Comparison of ENCODE assay signal across 18 cellular contexts in the genomic region with DNA sequence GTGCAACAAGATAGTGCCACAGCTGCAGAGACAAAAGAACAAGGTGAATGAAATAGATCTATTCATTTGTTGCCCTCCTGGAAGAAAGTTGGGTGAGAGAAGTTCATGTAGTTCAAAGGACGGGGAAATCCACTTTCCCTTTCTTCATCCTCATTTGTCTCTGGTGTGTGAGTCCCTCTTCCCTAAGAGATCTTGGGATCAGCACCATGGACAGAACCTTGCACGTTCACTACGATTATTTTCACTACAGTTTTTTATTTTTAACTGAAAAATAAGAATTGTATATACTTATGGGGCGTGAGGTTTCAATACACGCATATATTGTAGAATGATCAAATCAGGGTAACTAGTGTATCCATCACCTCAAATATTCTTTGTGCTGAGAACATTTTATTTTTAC. TPM values are rescaled to one million over a fixed set of nuclear protein-coding genes. Genes with fewer than 3 reads are reported as not detected.
DNase-seq lines count a peak whose midpoint lies in the region; ATAC-seq and TF ChIP-seq lines count a peak whose summit lies in the region.
"Had no signal": no experiment of that assay in that cellular context is flagged by ENCODE, and none has a peak within 500 bp of the region (broad histone marks: within the 10 kb centered on the region; RNA-seq: fewer than 3 reads in every experiment).

No MANE protein-coding gene starts in this region.

- H3K4me1 ChIP-seq in GM23248 (ENCODE audit: insufficient read depth) = no peaks in the 10 kb centered on the region
- H3K4me1 ChIP-seq: BLaER1 treated with 17β-estradiol and CSF1 and Interleukin-3, amounts not matched to agents 10 nM and 100 nM; right atrium auricular region; suprapubic skin had no signal

- no peak overlapping the region for H3K9ac ChIP-seq in GM23248
- H3K9ac ChIP-seq: BLaER1 treated with 17β-estradiol and CSF1 and Interleukin-3, amounts not matched to agents 10 nM and 100 nM had no signal

- H3K36me3 ChIP-seq in GM23248 (ENCODE audit: low read depth) = no peaks in the 10 kb centered on the region
- H3K36me3 ChIP-seq: BLaER1 treated with 17β-estradiol and CSF1 and Interleukin-3, amounts not matched to agents 10 nM and 100 nM; right atrium auricular region; suprapubic skin had no signal

- intact Hi-C loops in left colon (cut with DNase I, micrococcal nuclease) = no loop called here

- peak; percentile 14 for DNase-seq in GM23248
- DNase-seq in KBM-7 = peak; percentile 14
- peak; percentile 2 to 23 for DNase-seq in foreskin fibroblast
- no peak for DNase-seq in glomerular visceral epithelial cell (ENCODE audit: extremely low spot score)
- DNase-seq in left colon = no peak
- DNase-seq: activated B cell treated with CpG ODN at 0.5 μM for 24 hours; activated naive CD4-positive, alpha-beta T cell; glutamatergic neuron; H7; NCI-H146; PC-9 had no signal

- H3K9me3 ChIP-seq in GM23248 (ENCODE audit: low read depth) = no peaks in the 10 kb centered on the region
- H3K9me3 ChIP-seq: BLaER1 treated with 17β-estradiol and CSF1 and Interleukin-3, amounts not matched to agents 10 nM and 100 nM; right atrium auricular region had no signal

- H2AFZ ChIP-seq in GM23248 = no peak overlapping the region
- H2AFZ ChIP-seq: PC-9 had no signal

- H3F3A ChIP-seq in GM23248 (ENCODE audit: insufficient read depth) = no peaks in the 10 kb centered on the region

- 15 to 22% methylated on average over 5 of the region's 5 CpGs for WGBS in GM23248 (ENCODE audit: low coverage in 1 of 2, low lambda C conversion rate in 2 of 2, missing lambda C conversion rate in 2 of 2), 2 experiments

- no peaks in the 10 kb centered on the region for H3K9me2 ChIP-seq in GM23248 (ENCODE audit: insufficient read depth)

- no peaks in the 10 kb centered on the region for H3K27me3 ChIP-seq in GM23248 (replicated peaks; ENCODE audit: insufficient read depth)
- H3K27me3 ChIP-seq: BLaER1 treated with 17β-estradiol and CSF1 and Interleukin-3, amounts not matched to agents 10 nM and 100 nM; right atrium auricular region; suprapubic skin had no signal

- H3K4me3 ChIP-seq in GM23248 (no peak overlapping the region), foreskin fibroblast (ENCODE audit: low read depth in 1 of 2, low read length in 2 of 2) (no peak overlapping the region)
- H3K4me3 ChIP-seq: BLaER1 treated with 17β-estradiol and CSF1 and Interleukin-3, amounts not matched to agents 10 nM and 100 nM; PC-9; right atrium auricular region; suprapubic skin had no signal

- no peaks in the 10 kb centered on the region for H3K79me2 ChIP-seq in GM23248 (ENCODE audit: insufficient read depth)

- H3K27ac ChIP-seq in GM23248 = no peak overlapping the region
- H3K27ac ChIP-seq: BLaER1 treated with 17β-estradiol and CSF1 and Interleukin-3, amounts not matched to agents 10 nM and 100 nM; epithelial cell of prostate; PC-9; right atrium auricular region; suprapubic skin had no signal

- no peak overlapping the region for H3K4me2 ChIP-seq in GM23248 (ENCODE audit: unreplicated experiment)
- H3K4me2 ChIP-seq: BLaER1 treated with 17β-estradiol and CSF1 and Interleukin-3, amounts not matched to agents 10 nM and 100 nM; PC-9 had no signal

- H4K20me1 ChIP-seq in GM23248 (ENCODE audit: insufficient read depth) = no peaks in the 10 kb centered on the region
- H4K20me1 ChIP-seq: BLaER1 treated with 17β-estradiol and CSF1 and Interleukin-3, amounts not matched to agents 10 nM and 100 nM had no signal

- ATAC-seq in GM19395 (IDR thresholded peaks at IDR 0.05; ENCODE audit: unreplicated experiment) = no peak
- no peak for ATAC-seq in left colon

- in situ Hi-C loops in GM23248 (cut with MboI) (no loop called here), KBM-7 (cut with MboI; ENCODE audit: low pct_unique_long_range_greater_than_20kb, low sequenced_read_pairs) (no loop called here)

- TF ChIP-seq CTCF in foreskin fibroblast (IDR thresholded peaks at IDR 0.05; ENCODE audit: low read depth, low read length) = no peak

TF ChIP-seq in PFSK-1, 5 proteins besides CTCF, POLR2A, EP300 and RAD21:
- TF ChIP-seq TAF1 (IDR thresholded peaks at IDR 0.05; ENCODE audit: borderline replicate concordance, insufficient read depth, low read length) = no peak
- no peak for TF ChIP-seq POLR2AphosphoS5 (IDR thresholded peaks at IDR 0.05; ENCODE audit: low read depth, low read length)
- no peak for TF ChIP-seq SIN3A (IDR thresholded peaks at IDR 0.05; ENCODE audit: borderline replicate concordance, insufficient read depth, low read length)
- TF ChIP-seq FOXP2 (optimal IDR thresholded peaks at IDR 0.05; ENCODE audit: borderline replicate concordance, extremely low read depth, extremely low read length, insufficient read depth) = no peak
- TF ChIP-seq, protein P1, sequence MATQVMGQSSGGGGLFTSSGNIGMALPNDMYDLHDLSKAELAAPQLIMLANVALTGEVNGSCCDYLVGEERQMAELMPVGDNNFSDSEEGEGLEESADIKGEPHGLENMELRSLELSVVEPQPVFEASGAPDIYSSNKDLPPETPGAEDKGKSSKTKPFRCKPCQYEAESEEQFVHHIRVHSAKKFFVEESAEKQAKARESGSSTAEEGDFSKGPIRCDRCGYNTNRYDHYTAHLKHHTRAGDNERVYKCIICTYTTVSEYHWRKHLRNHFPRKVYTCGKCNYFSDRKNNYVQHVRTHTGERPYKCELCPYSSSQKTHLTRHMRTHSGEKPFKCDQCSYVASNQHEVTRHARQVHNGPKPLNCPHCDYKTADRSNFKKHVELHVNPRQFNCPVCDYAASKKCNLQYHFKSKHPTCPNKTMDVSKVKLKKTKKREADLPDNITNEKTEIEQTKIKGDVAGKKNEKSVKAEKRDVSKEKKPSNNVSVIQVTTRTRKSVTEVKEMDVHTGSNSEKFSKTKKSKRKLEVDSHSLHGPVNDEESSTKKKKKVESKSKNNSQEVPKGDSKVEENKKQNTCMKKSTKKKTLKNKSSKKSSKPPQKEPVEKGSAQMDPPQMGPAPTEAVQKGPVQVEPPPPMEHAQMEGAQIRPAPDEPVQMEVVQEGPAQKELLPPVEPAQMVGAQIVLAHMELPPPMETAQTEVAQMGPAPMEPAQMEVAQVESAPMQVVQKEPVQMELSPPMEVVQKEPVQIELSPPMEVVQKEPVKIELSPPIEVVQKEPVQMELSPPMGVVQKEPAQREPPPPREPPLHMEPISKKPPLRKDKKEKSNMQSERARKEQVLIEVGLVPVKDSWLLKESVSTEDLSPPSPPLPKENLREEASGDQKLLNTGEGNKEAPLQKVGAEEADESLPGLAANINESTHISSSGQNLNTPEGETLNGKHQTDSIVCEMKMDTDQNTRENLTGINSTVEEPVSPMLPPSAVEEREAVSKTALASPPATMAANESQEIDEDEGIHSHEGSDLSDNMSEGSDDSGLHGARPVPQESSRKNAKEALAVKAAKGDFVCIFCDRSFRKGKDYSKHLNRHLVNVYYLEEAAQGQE (IDR thresholded peaks at IDR 0.05; ENCODE audit: insufficient read depth in 1 of 2, low read depth in 2 of 2, low read length in 2 of 2) = peak; percentile 75 to 94
TF ChIP-seq in PFSK-1: peak in this region for 1.

RNA-seq across cellular contexts. Expression of a gene that starts 29.2 kb away (rescaled TPM):
- not detected in 2 replicates for total RNA-seq in GM23248 (2014; rRNA removed; shearing (Covaris generic))
- not detected in 2 replicates for polyA plus RNA-seq in GM23248 (2016; fragmentation: Nextera tagmentation; extraction: Ambion mirVana)
- not detected for polyA plus RNA-seq in PFSK-1 (2012; ENCODE audit: insufficient read length, low read depth)
- not detected for total RNA-seq in left colon
- total RNA-seq: activated B cell treated with CpG ODN at 0.5 μM for 24 hours, H7, NCI-H460, PC-9, right atrium auricular region, suprapubic skin had no signal

Comparison
In these comparisons a context has a peak if more than half of its experiments do, and no peak if none do; other contexts are left out.
1. DNase-seq: peak in GM23248 (single experiment), KBM-7 (single experiment) and foreskin fibroblast (2 of 2); none in glomerular visceral epithelial cell (single experiment) and left colon (0 of 2).